8 cellular contexts compared by ENCODE assay signal in genomic region chr15:58770519-58770856, GRCh38.
DNase-seq lines count a peak whose midpoint lies in the region; ATAC-seq and FAIRE-seq lines count a peak whose summit lies in the region.

No MANE protein-coding gene starts in this region.

- H3K4me1 Mint-ChIP-seq in activated T-cell treated with anti-CD3 and anti-CD28 coated beads, Interleukin-2, amount 50 U/mL, for 24 hours (ENCODE audit: low read depth), result peaks cover 19% of the 10 kb centered on the region

- H3K4me3 ChIP-seq in effector memory CD4-positive, alpha-beta T cell (ENCODE audit: insufficient read depth, low read depth, low read length, poor library complexity, severe bottlenecking), result peak overlapping the region; percentile 99
- peak overlapping the region; percentile 21 for H3K4me3 ChIP-seq in mucosa of stomach (ENCODE audit: low read length)

- H3K4me3 Mint-ChIP-seq in activated T-cell treated with anti-CD3 and anti-CD28 coated beads, Interleukin-2, amount 50 U/mL, for 24 hours, result no peak overlapping the region

- peaks cover 13% of the 10 kb centered on the region for H3K4me1 ChIP-seq in effector memory CD4-positive, alpha-beta T cell (ENCODE audit: control insufficient read depth, insufficient read depth, low read length, poor library complexity, severe bottlenecking)
- peaks cover 8% of the 10 kb centered on the region for H3K4me1 ChIP-seq in mucosa of stomach (ENCODE audit: control insufficient read depth, insufficient read depth, low read length)

- H3K27ac Mint-ChIP-seq in activated T-cell treated with anti-CD3 and anti-CD28 coated beads, Interleukin-2, amount 50 U/mL, for 24 hours, result peak overlapping the region; percentile 92

- H3K27me3 Mint-ChIP-seq in activated T-cell treated with anti-CD3 and anti-CD28 coated beads, Interleukin-2, amount 50 U/mL, for 24 hours, result no peaks in the 10 kb centered on the region

- H3K36me3 Mint-ChIP-seq in activated T-cell treated with anti-CD3 and anti-CD28 coated beads, Interleukin-2, amount 50 U/mL, for 24 hours (ENCODE audit: low read depth), result peaks cover 7% of the 10 kb centered on the region

- peak overlapping the region; percentile 63 for H3K9ac ChIP-seq in mucosa of stomach (ENCODE audit: low read length)

- H3K27ac ChIP-seq in effector memory CD4-positive, alpha-beta T cell (ENCODE audit: insufficient read depth, low read length, poor library complexity, severe bottlenecking), result peak overlapping the region; percentile 64

- DNase-seq in activated T-cell treated with anti-CD3 and anti-CD28 coated beads, Interleukin-2, amount 50 U/mL, for 24 hours, result no peak
- DNase-seq in activated T-cell treated with anti-CD3 and anti-CD28 coated beads, Interleukin-2, amount 50 U/mL, for 48 hours, result no peak
- peak; percentile 30 for DNase-seq in RCC 7860 (ENCODE audit: low spot score)
- DNase-seq in effector memory CD4-positive, alpha-beta T cell, result no peak
- DNase-seq in NK-92 (lab: John Stamatoyannopoulos, UW; ENCODE audit: unreplicated experiment), result no peak
- no peak for DNase-seq in NK-92 treated with Interleukin-12 subunit alpha and Interleukin-12 subunit beta, amount 100 ng/mL, for 24 hours (lab: John Stamatoyannopoulos, UW)

- peak; percentile 20 for ATAC-seq in HG02852 (IDR thresholded peaks at IDR 0.05; ENCODE audit: unreplicated experiment)

- no peaks in the 10 kb centered on the region for H3K9me3 Mint-ChIP-seq in activated T-cell treated with anti-CD3 and anti-CD28 coated beads, Interleukin-2, amount 50 U/mL, for 24 hours

- no peaks in the 10 kb centered on the region for H3K36me3 ChIP-seq in effector memory CD4-positive, alpha-beta T cell (ENCODE audit: control insufficient read depth, insufficient read depth, low read length)
- H3K36me3 ChIP-seq in mucosa of stomach (ENCODE audit: control insufficient read depth, insufficient read depth, low read length), result no peaks in the 10 kb centered on the region

- H3K9me3 ChIP-seq in effector memory CD4-positive, alpha-beta T cell (ENCODE audit: control insufficient read depth, low read length), result no peaks in the 10 kb centered on the region
- no peaks in the 10 kb centered on the region for H3K9me3 ChIP-seq in mucosa of stomach (ENCODE audit: control insufficient read depth, low read length)

- FAIRE-seq in RCC 7860 (lab: Jason Lieb, UNC), result no peak

- no peaks in the 10 kb centered on the region for H3K27me3 ChIP-seq in effector memory CD4-positive, alpha-beta T cell (replicated peaks; ENCODE audit: control insufficient read depth, insufficient read depth, low read length, poor library complexity, severe bottlenecking)
- H3K27me3 ChIP-seq in mucosa of stomach (ENCODE audit: control insufficient read depth, insufficient read depth, low read length), result no peaks in the 10 kb centered on the region
